8 cellular contexts compared by ENCODE assay signal in genomic region chr12:103956515-103957027, GRCh38. TPM values are rescaled to one million over a fixed set of nuclear protein-coding genes. Genes with fewer than 3 reads are reported as not detected.
DNase-seq lines count a peak whose midpoint lies in the region; ATAC-seq and TF ChIP-seq lines count a peak whose summit lies in the region.

No MANE protein-coding gene starts in this region.

- peak; percentile 47 for DNase-seq in DMS 273 (lab: John Stamatoyannopoulos, UW; ENCODE audit: unreplicated experiment)
- DNase-seq in DMS 273 treated with DMSO at 0.1 percent for 48 hours (lab: John Stamatoyannopoulos, UW) = no peak
- no peak for DNase-seq in HFF-Myc (ENCODE audit: extremely low read depth, low read depth)
- DNase-seq in NT2/D1 (ENCODE audit: low read depth, low spot score) = no peak
- DNase-seq in dorsolateral prefrontal cortex = peak in 3 of 10 donors; percentile 23 to 60 (median 37)
- DNase-seq in mucosa of descending colon = no peak
- DNase-seq in NCI-H1417 (lab: John Stamatoyannopoulos, UW) = no peak
- no peak for DNase-seq in NCI-H1930 (lab: John Stamatoyannopoulos, UW)

- H3K4me3 ChIP-seq in HFF-Myc (replicated peaks; ENCODE audit: low read depth, low read length) = peak overlapping the region; percentile 97
- peak overlapping the region; percentile 95 for H3K4me3 ChIP-seq in NT2/D1 (ENCODE audit: insufficient read length, low read depth)
- H3K4me3 ChIP-seq in dorsolateral prefrontal cortex = peak overlapping the region; percentile 67 to 100 (median 91)
- H3K4me3 ChIP-seq in mucosa of descending colon = peak overlapping the region; percentile 57

- H3K9me3 ChIP-seq in NT2/D1 (ENCODE audit: insufficient read depth, low read length) (no peaks in the 10 kb centered on the region), mucosa of descending colon (no peaks in the 10 kb centered on the region)

- H3K9ac ChIP-seq in NT2/D1 (ENCODE audit: insufficient read length, low read depth) = peak overlapping the region; percentile 99

- H3K27me3 ChIP-seq in NT2/D1 (ENCODE audit: insufficient read depth, insufficient read length) (no peaks in the 10 kb centered on the region), dorsolateral prefrontal cortex (no peaks in the 10 kb centered on the region)

- H3K36me3 ChIP-seq in NT2/D1 (ENCODE audit: insufficient read depth, insufficient read length, low read length) = peaks cover 33% of the 10 kb centered on the region
- no peaks in the 10 kb centered on the region for H3K36me3 ChIP-seq in mucosa of descending colon (ENCODE audit: low read depth)

- no peak for TF ChIP-seq CTCF in HFF-Myc (IDR thresholded peaks at IDR 0.05; ENCODE audit: low read depth, low read length, missing control alignments)
- TF ChIP-seq CTCF in dorsolateral prefrontal cortex (IDR thresholded peaks at IDR 0.05 in 54 of 56, conservative IDR thresholded peaks at IDR 0.05 in 2 of 56; ENCODE audit: low read depth in 1 of 56, partially characterized antibody in 56 of 56) = no peak
- no peak for TF ChIP-seq CTCF in mucosa of descending colon (IDR thresholded peaks at IDR 0.05)

- H3K4me1 ChIP-seq in NT2/D1 (ENCODE audit: insufficient read depth, insufficient read length) (no peaks in the 10 kb centered on the region), mucosa of descending colon (ENCODE audit: low read depth) (peaks cover 10% of the 10 kb centered on the region)

- intact Hi-C loops in dorsolateral prefrontal cortex (cut with DNase I) (loop anchor here (1.0 to 2.0 kb wide), 2 partner anchors 9 to 28 kb away; partner anchors contain the start of gene TDG (in 2 of the 2)), mucosa of descending colon (cut with DNase I, micrococcal nuclease) (no loop called here)

- ATAC-seq in mucosa of descending colon = peak; percentile 61

- H3K27ac ChIP-seq in dorsolateral prefrontal cortex = peak overlapping the region; percentile 12 to 99 (median 94)

RNA-seq across cellular contexts. Expression of gene TDG, which starts 9.1 kb away (rescaled TPM):
- total RNA-seq in dorsolateral prefrontal cortex = 10 to 100 TPM in 119 of 120 experiments, 1 to 10 TPM in 1; 9.9 to 22.2 (median 15.5) TPM
- total RNA-seq in mucosa of descending colon = 10 to 100 TPM; 23.5 to 29.2 (median 27.7) TPM

RNA-seq across cellular contexts. Expression of gene HSP90B1, which starts 26.4 kb away (rescaled TPM):
- total RNA-seq in dorsolateral prefrontal cortex (100 to 1,000 TPM; 164 to 489 (median 276) TPM), mucosa of descending colon (100 to 1,000 TPM; 423 to 471 (median 461) TPM)

Comparison
In these comparisons a context has a peak if more than half of its experiments do, and no peak if none do; other contexts are left out.
1. intact Hi-C loops: an anchor here in dorsolateral prefrontal cortex (1.0 to 2.0 kb wide); none called in mucosa of descending colon.